In genomic region chr9:20623021-20623747, GRCh38 we compare ENCODE assay signal across 8 cellular contexts. TPM values are rescaled to one million over a fixed set of nuclear protein-coding genes. Genes with fewer than 3 reads are reported as not detected.
DNase-seq lines count a peak whose midpoint lies in the region; ATAC-seq and TF ChIP-seq lines count a peak whose summit lies in the region.

No MANE protein-coding gene starts in this region.

- H3K4me3 Mint-ChIP-seq in activated T-helper 1 cell treated with anti-CD3 and anti-CD28 coated beads, Interleukin-12 subunit alpha, Interleukin-12 subunit beta, Interleukin-2, Interleukin-4 antibody, amounts not matched to agents 30 ng/mL and 10 ng/mL and 1 ng/mL, durations not matched to agents 14 hours and 24 hours and 36 hours = peak overlapping the region; percentile 88

- no peak for DNase-seq in BE2C
- DNase-seq in NCI-H69 (lab: John Stamatoyannopoulos, UW) = peak; percentile 79
- peak; percentile 64 for DNase-seq in activated T-helper 1 cell treated with anti-CD3 and anti-CD28 coated beads, Interleukin-12 subunit alpha, Interleukin-12 subunit beta, Interleukin-2, Interleukin-4 antibody, amounts not matched to agents 30 ng/mL and 10 ng/mL and 1 ng/mL, durations not matched to agents 14 hours and 24 hours and 36 hours (ENCODE audit: low spot score)
- peak; percentile 50 for DNase-seq in globus pallidus (ENCODE audit: low spot score)
- peak in 1 of 2 donors; percentile 37 for DNase-seq in trophoblast cell

- no peak overlapping the region for H3K23ac ChIP-seq in trophoblast cell (ENCODE audit: low read length)

- peak; percentile 9 for ATAC-seq in GM21526 (IDR thresholded peaks at IDR 0.05; ENCODE audit: low FRiP score, unreplicated experiment)
- ATAC-seq in HG02938 (IDR thresholded peaks at IDR 0.05; ENCODE audit: unreplicated experiment) = no peak

- peaks cover 2% of the 10 kb centered on the region for H3K79me2 ChIP-seq in trophoblast cell (ENCODE audit: control insufficient read depth, insufficient read depth, low read length, poor library complexity)

- H3K27ac Mint-ChIP-seq in activated T-helper 1 cell treated with anti-CD3 and anti-CD28 coated beads, Interleukin-12 subunit alpha, Interleukin-12 subunit beta, Interleukin-2, Interleukin-4 antibody, amounts not matched to agents 30 ng/mL and 10 ng/mL and 1 ng/mL, durations not matched to agents 14 hours and 24 hours and 36 hours = peak overlapping the region; percentile 87

- intact Hi-C loops in activated T-helper 1 cell treated with anti-CD3 and anti-CD28 coated beads, Interleukin-12 subunit alpha, Interleukin-12 subunit beta, Interleukin-2, Interleukin-4 antibody, amounts not matched to agents 30 ng/mL and 10 ng/mL and 1 ng/mL, durations not matched to agents 14 hours and 24 hours and 36 hours (cut with micrococcal nuclease) = loop anchor here (1.0 to 10.0 kb wide), 16 partner anchors 22 to 1441 kb away; partner anchors contain the start of genes HACD4 and RPS6

- H3K4ac ChIP-seq in trophoblast cell (ENCODE audit: low read depth, low read length) = no peak overlapping the region

- H3K4me3 ChIP-seq in BE2C (ENCODE audit: low read depth, low read length) (peak overlapping the region; percentile 86), trophoblast cell (ENCODE audit: low read depth, low read length) (peak overlapping the region; percentile 72), urinary bladder (ENCODE audit: low read depth, low read length) (peak overlapping the region; percentile 82)

- H3K36me3 Mint-ChIP-seq in activated T-helper 1 cell treated with anti-CD3 and anti-CD28 coated beads, Interleukin-12 subunit alpha, Interleukin-12 subunit beta, Interleukin-2, Interleukin-4 antibody, amounts not matched to agents 30 ng/mL and 10 ng/mL and 1 ng/mL, durations not matched to agents 14 hours and 24 hours and 36 hours (ENCODE audit: low read depth) = peaks cover 19% of the 10 kb centered on the region

- peak overlapping the region; percentile 98 for H3K4me2 ChIP-seq in trophoblast cell (ENCODE audit: low read length)

- no peak overlapping the region for H4K8ac ChIP-seq in trophoblast cell (ENCODE audit: low read depth, low read length)

- no peaks in the 10 kb centered on the region for H3K79me1 ChIP-seq in trophoblast cell (ENCODE audit: low read length)

- H3K36me3 ChIP-seq in BE2C = no peaks in the 10 kb centered on the region
- no peaks in the 10 kb centered on the region for H3K36me3 ChIP-seq in trophoblast cell (ENCODE audit: control insufficient read depth in 1 of 2, insufficient read depth in 2 of 2, low read length in 2 of 2)
- H3K36me3 ChIP-seq in urinary bladder (ENCODE audit: insufficient read depth) = no peaks in the 10 kb centered on the region

- no peak overlapping the region for H3K14ac ChIP-seq in trophoblast cell (ENCODE audit: low read length)

- H2BK5ac ChIP-seq in trophoblast cell (ENCODE audit: low read depth, low read length, poor library complexity) = no peak overlapping the region

- H2AK5ac ChIP-seq in trophoblast cell (ENCODE audit: low read length) = no peak overlapping the region

- H2BK120ac ChIP-seq in trophoblast cell (ENCODE audit: insufficient read depth, low read length, poor library complexity) = no peak overlapping the region

- H2AFZ ChIP-seq in trophoblast cell (ENCODE audit: insufficient read depth, low read length, poor library complexity) = peak overlapping the region; percentile 52

- H3K27ac ChIP-seq in trophoblast cell (ENCODE audit: low read depth, low read length) = no peak overlapping the region
- no peak overlapping the region for H3K27ac ChIP-seq in urinary bladder (ENCODE audit: low read depth)

- H3K9me3 Mint-ChIP-seq in activated T-helper 1 cell treated with anti-CD3 and anti-CD28 coated beads, Interleukin-12 subunit alpha, Interleukin-12 subunit beta, Interleukin-2, Interleukin-4 antibody, amounts not matched to agents 30 ng/mL and 10 ng/mL and 1 ng/mL, durations not matched to agents 14 hours and 24 hours and 36 hours = no peaks in the 10 kb centered on the region

- no peaks in the 10 kb centered on the region for H3K27me3 Mint-ChIP-seq in activated T-helper 1 cell treated with anti-CD3 and anti-CD28 coated beads, Interleukin-12 subunit alpha, Interleukin-12 subunit beta, Interleukin-2, Interleukin-4 antibody, amounts not matched to agents 30 ng/mL and 10 ng/mL and 1 ng/mL, durations not matched to agents 14 hours and 24 hours and 36 hours (ENCODE audit: insufficient read depth)

- no peak overlapping the region for H4K91ac ChIP-seq in trophoblast cell (ENCODE audit: low read depth, low read length)

- H3K9ac ChIP-seq in trophoblast cell (ENCODE audit: low read length) = no peak overlapping the region

- no CpG with 5 or more reads among the region's 40 CpGs for WGBS in trophoblast cell (ENCODE audit: extremely low coverage, insufficient coverage, insufficient read length)
- WGBS in urinary bladder = under 1% methylated on average over 40 of the region's 40 CpGs

- no peak overlapping the region for H4K12ac ChIP-seq in trophoblast cell (ENCODE audit: low read depth, low read length)

- no peak for TF ChIP-seq CTCF in BE2C (IDR thresholded peaks at IDR 0.05; ENCODE audit: low read depth, low read length)

- H3K9me3 ChIP-seq in BE2C (no peaks in the 10 kb centered on the region), trophoblast cell (ENCODE audit: insufficient read depth, low read depth, low read length) (peaks cover 3% of the 10 kb centered on the region)

- H3K4me1 ChIP-seq in BE2C = peaks cover 5% of the 10 kb centered on the region; the same call in 1 of the 2 replicates
- peaks cover 4 to 6% of the 10 kb centered on the region in 2 experiments for H3K4me1 ChIP-seq in trophoblast cell (ENCODE audit: control insufficient read depth in 1 of 2, insufficient read depth in 2 of 2, low read length in 2 of 2)
- no peaks in the 10 kb centered on the region for H3K4me1 ChIP-seq in urinary bladder (ENCODE audit: insufficient read depth)

- H3K4me1 Mint-ChIP-seq in activated T-helper 1 cell treated with anti-CD3 and anti-CD28 coated beads, Interleukin-12 subunit alpha, Interleukin-12 subunit beta, Interleukin-2, Interleukin-4 antibody, amounts not matched to agents 30 ng/mL and 10 ng/mL and 1 ng/mL, durations not matched to agents 14 hours and 24 hours and 36 hours (ENCODE audit: low read depth) = peaks cover 45% of the 10 kb centered on the region

- no peaks in the 10 kb centered on the region for H3K27me3 ChIP-seq in BE2C
- H3K27me3 ChIP-seq in trophoblast cell (ENCODE audit: insufficient read depth, low read length) = peaks cover 16% of the 10 kb centered on the region

- H2BK12ac ChIP-seq in trophoblast cell (ENCODE audit: low read length) = no peak overlapping the region

- no peak overlapping the region for H3K18ac ChIP-seq in trophoblast cell (ENCODE audit: low read length)

RNA-seq across cellular contexts. Expression of gene MLLT3, which starts 0.9 kb away (rescaled TPM):
- 2.7 TPM for polyA plus RNA-seq in BE2C (2012; ENCODE audit: insufficient read depth, insufficient read length, low read depth)
- 33.8 and 36.4 TPM in 2 replicates for total RNA-seq in activated T-helper 1 cell treated with anti-CD3 and anti-CD28 coated beads, Interleukin-12 subunit alpha, Interleukin-12 subunit beta, Interleukin-2, Interleukin-4 antibody, amounts not matched to agents 30 ng/mL and 10 ng/mL and 1 ng/mL, durations not matched to agents 14 hours and 24 hours and 36 hours
- 3.1 and 3.7 TPM in 2 replicates for polyA plus RNA-seq in trophoblast cell (2013)
- total RNA-seq in urinary bladder = 39.4 TPM
- polyA plus RNA-seq in urinary bladder = 14.5 TPM
